8 cellular contexts compared by ENCODE assay signal in genomic region chr1:159177273-159177907, GRCh38. TPM values are rescaled to one million over a fixed set of nuclear protein-coding genes. Genes with fewer than 3 reads are reported as not detected.
DNase-seq lines count a peak whose midpoint lies in the region; ATAC-seq and TF ChIP-seq lines count a peak whose summit lies in the region.

No MANE protein-coding gene starts in this region.

- H3K9me3 ChIP-seq in AG04450 (ENCODE audit: control insufficient read depth, insufficient read depth, low read length) (no peaks in the 10 kb centered on the region), HCT116 (ENCODE audit: control insufficient read depth in 1 of 2, insufficient read depth in 1 of 2, low read depth in 1 of 2, low read length in 2 of 2) (no peaks in the 10 kb centered on the region), spleen (no peaks in the 10 kb centered on the region), ascending aorta (no peaks in the 10 kb centered on the region)

- H3K4me2 ChIP-seq in HCT116 (ENCODE audit: low read length), result no peak overlapping the region

- no peak for TF ChIP-seq POLR2A in HCT116 (IDR thresholded peaks at IDR 0.05; ENCODE audit: borderline replicate concordance, extremely low read depth, insufficient read depth, insufficient read length)
- TF ChIP-seq POLR2A in spleen (IDR thresholded peaks at IDR 0.05), result no peak

- POLR2A ChIA-PET in AG04450 (lab: Yijun Ruan, JAX), result no interaction called here
- POLR2A ChIA-PET in HCT116 (lab: Charles Lee), result no interaction called here

- H3K36me3 ChIP-seq in HCT116 (ENCODE audit: control insufficient read depth in 1 of 2, insufficient read depth in 2 of 2, low read length in 2 of 2) (no peaks in the 10 kb centered on the region), spleen (no peaks in the 10 kb centered on the region), ascending aorta (no peaks in the 10 kb centered on the region)

- TF ChIP-seq CTCF in AG04450 (IDR thresholded peaks at IDR 0.05; ENCODE audit: low read depth, low read length), result no peak
- TF ChIP-seq CTCF in HCT116 (IDR thresholded peaks at IDR 0.05 in 2 of 3, conservative IDR thresholded peaks at IDR 0.05 in 1 of 3; ENCODE audit: borderline replicate concordance in 1 of 3, insufficient read depth in 1 of 3, low read depth in 2 of 3, low read length in 2 of 3), result no peak
- no peak for TF ChIP-seq CTCF in fibroblast of pulmonary artery (IDR thresholded peaks at IDR 0.05; ENCODE audit: low read length, missing control alignments)
- no peak for TF ChIP-seq CTCF in spleen (IDR thresholded peaks at IDR 0.05 in 8 of 11, conservative IDR thresholded peaks at IDR 0.05 in 3 of 11)
- no peak for TF ChIP-seq CTCF in ascending aorta (IDR thresholded peaks at IDR 0.05)

- CTCF ChIA-PET in AG04450 (lab: Charles Lee) (no interaction called here), HCT116 (lab: Charles Lee) (interaction anchor here (0.6 to 1.4 kb wide), 2 partner anchors 16 to 21 kb away, joined by 3 to 4 read pairs; no protein-coding TSS in a partner anchor)

- H3K27ac ChIP-seq in AG04450 (ENCODE audit: low read depth, low read length), result no peak overlapping the region
- no peak overlapping the region for H3K27ac ChIP-seq in HCT116 (ENCODE audit: low read depth, low read length)
- no peak overlapping the region for H3K27ac ChIP-seq in spleen
- H3K27ac ChIP-seq in ascending aorta, result no peak overlapping the region

- H3K9me2 ChIP-seq in HCT116 (ENCODE audit: insufficient read depth), result no peaks in the 10 kb centered on the region

- no peak overlapping the region for H2AFZ ChIP-seq in HCT116 (ENCODE audit: low read depth, low read length, poor library complexity, severe bottlenecking)

- no peaks in the 10 kb centered on the region for H3K4me1 ChIP-seq in HCT116 (ENCODE audit: control insufficient read depth in 1 of 2, insufficient read depth in 2 of 2, low read length in 2 of 2)
- peaks cover 0 to 10% (median 3%) of the 10 kb centered on the region in 6 donors for H3K4me1 ChIP-seq in spleen
- no peaks in the 10 kb centered on the region for H3K4me1 ChIP-seq in ascending aorta

- H3K27me3 ChIP-seq in AG04450 (ENCODE audit: control insufficient read depth, insufficient read depth, low read length) (peaks cover 8% of the 10 kb centered on the region), HCT116 (ENCODE audit: insufficient read depth, low read length) (peaks cover 30% of the 10 kb centered on the region), spleen (replicated peaks in 1 of 7) (peaks cover 0 to 52% (median 15%) of the 10 kb centered on the region in 7 donors), ascending aorta (no peaks in the 10 kb centered on the region)

- ATAC-seq in HCT116 (no peak), HG03097 (IDR thresholded peaks at IDR 0.05; ENCODE audit: low FRiP score, unreplicated experiment) (no peak)

- 9 to 30% (median 14%) methylated on average over 3 of the region's 3 CpGs for WGBS in spleen, 5 donors

- BruUV-seq in HCT116 (replicated peaks; lab: Mats Ljungman, UMichigan), result no TSS peak

- intact Hi-C loops in HCT116 (cut with micrococcal nuclease) (no loop called here), spleen (cut with DNase I; ENCODE audit: low total_unique reads) (no loop called here), ascending aorta (cut with DNase I) (no loop called here)

- no peak overlapping the region for H3K9ac ChIP-seq in HCT116 (ENCODE audit: low read length)

- H3K79me2 ChIP-seq in HCT116 (ENCODE audit: insufficient read depth, low read length), result no peaks in the 10 kb centered on the region

- no peaks in the 10 kb centered on the region for H4K20me1 ChIP-seq in HCT116 (ENCODE audit: insufficient read depth)

- DNase-seq in AG04450 (ENCODE audit: low read depth, low spot score) (peak; percentile 16), HCT116 (ENCODE audit: low read depth, low spot score) (peak; percentile 21), SKM-1 treated with dmso at 0.1 percent for 144 hours (lab: John Stamatoyannopoulos, UW; ENCODE audit: unreplicated experiment) (peak; percentile 20), fibroblast of pulmonary artery (ENCODE audit: low read depth) (peak; percentile 83), smooth muscle cell of the brain vasculature (ENCODE audit: low read depth, low spot score) (peak; percentile 12), spleen (no peak), ascending aorta (ENCODE audit: low spot score in 2 of 2) (no peak)

- no peak for TF ChIP-seq RAD21 in HCT116 (IDR thresholded peaks at IDR 0.05; ENCODE audit: low read depth)

- RAD21 ChIA-PET in HCT116 (lab: Charles Lee; ENCODE audit: low non-redundant PET in 1 of 2, low total read pairs in 2 of 2, uncharacterized antibody in 2 of 2, unreplicated experiment in 2 of 2), result no interaction called here

- H3K4me3 ChIP-seq in AG04450 (ENCODE audit: low read depth, low read length) (no peak overlapping the region), HCT116 (replicated peaks in 1 of 2; ENCODE audit: low read depth in 1 of 2, low read length in 2 of 2) (no peak overlapping the region), fibroblast of pulmonary artery (replicated peaks; ENCODE audit: low read depth, low read length) (no peak overlapping the region), spleen (no peak overlapping the region), ascending aorta (no peak overlapping the region)

TF ChIP-seq in HCT116, 20 proteins besides CTCF, POLR2A, EP300 and RAD21:
- peak; percentile 38; the same call in 1 of the 2 replicates for TF ChIP-seq MAX (IDR thresholded peaks at IDR 0.05)
- TF ChIP-seq SIN3A (IDR thresholded peaks at IDR 0.05; ENCODE audit: low read depth), result peak; percentile 75
- peak; percentile 46; the same call in 1 of the 2 replicates for TF ChIP-seq CBX3 (IDR thresholded peaks at IDR 0.05; ENCODE audit: low read depth)
- peak; percentile 99 for TF ChIP-seq REST (IDR thresholded peaks at IDR 0.05; ENCODE audit: low read depth)
- no peak for TF ChIP-seq TCF7L2 (IDR thresholded peaks at IDR 0.05; ENCODE audit: borderline replicate concordance, extremely low read depth, insufficient read depth, insufficient read length)

RNA-seq across cellular contexts. Expression of gene CADM3, which starts 6.0 kb away (rescaled TPM):
- polyA plus RNA-seq in AG04450 (2011; rRNA removed) (0.01 TPM in 1 of 2 replicates, not detected in the other), spleen (1 to 10 TPM; 4.1 to 6.3 (median 4.5) TPM)
- polyA minus RNA-seq in AG04450 (2011; rRNA and poly(A)+ RNA removed), result not detected in 2 replicates
- total RNA-seq in HCT116 (2021; ENCODE audit: unreplicated experiment) (not detected), spleen (1 to 10 TPM in 6 of 7 donors, under 1 TPM in 1; 0.92 to 6.8 (median 4.0) TPM), ascending aorta (7.0 TPM)
- not detected in 2 replicates for polyA plus RNA-seq in HCT116 (2012)

RNA-seq across cellular contexts. Expression of gene ACKR1, which starts 27.3 kb away (rescaled TPM):
- polyA plus RNA-seq in AG04450 (2011; rRNA removed) (not detected in 2 replicates), spleen (10 to 100 TPM; 17.6 to 68.3 (median 41.1) TPM)
- polyA minus RNA-seq in AG04450 (2011; rRNA and poly(A)+ RNA removed), result not detected in 2 replicates
- total RNA-seq in HCT116 (2021; ENCODE audit: unreplicated experiment) (not detected), spleen (100 to 1,000 TPM in 5 of 7 donors, 10 to 100 TPM in 2; 76.0 to 141 (median 111) TPM), ascending aorta (642 TPM)
- not detected in 2 replicates for polyA plus RNA-seq in HCT116 (2012)

Comparison
In these comparisons a context has a peak if more than half of its experiments do, and no peak if none do; other contexts are left out.
1. DNase-seq: peak in AG04450 (single experiment), HCT116 (single experiment), SKM-1 treated with dmso at 0.1 percent for 144 hours (single experiment), fibroblast of pulmonary artery (single experiment) and smooth muscle cell of the brain vasculature (single experiment); none in spleen (single experiment) and ascending aorta (0 of 2).
2. RNA of gene ACKR1, which starts 27.3 kb away (total RNA-seq): 642 TPM in ascending aorta (single experiment) and 76.0 to 141 TPM in spleen; not detected in HCT116 (single experiment); every median in the first group is over 10 times any median in the second.